ENCODE assay signal across 8 cellular contexts in genomic region chr13:49606747-49607648, GRCh38. TPM values are rescaled to one million over a fixed set of nuclear protein-coding genes. Genes with fewer than 3 reads are reported as not detected.
DNase-seq lines count a peak whose midpoint lies in the region; ATAC-seq, FAIRE-seq and TF ChIP-seq lines count a peak whose summit lies in the region.

No MANE protein-coding gene starts in this region.

- no peaks in the 10 kb centered on the region for H3K27me3 Mint-ChIP-seq in activated CD4-positive, alpha-beta T cell treated with anti-CD3 and anti-CD28 coated beads for 36 hours

- H2AFZ ChIP-seq in HepG2 (ENCODE audit: low read length), result peak overlapping the region; percentile 76

- ATAC-seq in GM19351 (IDR thresholded peaks at IDR 0.05; ENCODE audit: unreplicated experiment) (peak; percentile 96), HG03469 (IDR thresholded peaks at IDR 0.05; ENCODE audit: unreplicated experiment) (peak; percentile 91), HepG2 (peak; percentile 96)
- ATAC-seq in activated CD4-positive, alpha-beta T cell treated with anti-CD3 and anti-CD28 coated beads for 36 hours, result peak; percentile 98

- peak overlapping the region; percentile 75 for H3K27ac Mint-ChIP-seq in activated CD4-positive, alpha-beta T cell treated with anti-CD3 and anti-CD28 coated beads for 36 hours

- DNase-seq in NCI-H524 treated with DMSO at 0.1 percent for 48 hours (lab: John Stamatoyannopoulos, UW) (peak; percentile 42), choroid plexus epithelial cell (ENCODE audit: low read depth) (peak; percentile 94), HepG2 (ENCODE audit: low spot score) (peak; percentile 77)
- DNase-seq in activated CD4-positive, alpha-beta T cell treated with anti-CD3 and anti-CD28 coated beads for 36 hours, result peak; percentile 90
- DNase-seq in stimulated activated CD4-positive, alpha-beta T cell treated with anti-CD3 and anti-CD28 coated beads, Interleukin-2, amount 100 ng/mL, for 24 hours, result peak; percentile 79 to 82

- 22% methylated on average over 15 of the region's 15 CpGs for WGBS in HepG2 (ENCODE audit: low lambda C conversion rate)

- TF ChIP-seq RAD21 in HepG2 (CRISPR knock-in tag; IDR thresholded peaks at IDR 0.05), result peak; percentile 88

- CTCF ChIA-PET in activated CD4-positive, alpha-beta T cell treated with anti-CD3 and anti-CD28 coated beads for 36 hours (lab: Charles Lee), result interaction anchor here (0.6 to 2.4 kb wide), 26 partner anchors 8 to 790 kb away, joined by 3 to 11 read pairs (median 4); partner anchors contain the start of gene RCBTB1
- CTCF ChIA-PET in HepG2 (lab: Yijun Ruan, JAX; ENCODE audit: low intra/inter-chr PET ratio, low total read pairs), result interaction anchor here (0.9 to 2.4 kb wide), 7 partner anchors 47 to 367 kb away, joined by 3 to 35 read pairs (median 5); no protein-coding TSS in a partner anchor

- intact Hi-C loops in activated CD4-positive, alpha-beta T cell treated with anti-CD3 and anti-CD28 coated beads for 36 hours (cut with DNase I, micrococcal nuclease), result loop anchor here (1.0 to 5.0 kb wide), 7 partner anchors 112 to 367 kb away; partner anchors contain the start of genes CDADC1 (in 1 of the 2) and PHF11 (in 1 of the 2)
- intact Hi-C loops in HepG2 (cut with micrococcal nuclease; ENCODE audit: unreplicated experiment), result loop anchor here (1.0 to 2.0 kb wide), 5 partner anchors 47 to 306 kb away; no protein-coding TSS in a partner anchor

- no peaks in the 10 kb centered on the region for H3K79me2 ChIP-seq in HepG2 (ENCODE audit: insufficient read depth, low read length)

- H3K9me3 ChIP-seq in BLaER1, result peaks cover 9% of the 10 kb centered on the region
- H3K9me3 ChIP-seq in HepG2 (ENCODE audit: low read length), result no peaks in the 10 kb centered on the region

- peaks cover 2% of the 10 kb centered on the region for H3K4me1 Mint-ChIP-seq in activated CD4-positive, alpha-beta T cell treated with anti-CD3 and anti-CD28 coated beads for 36 hours

- H4K20me1 ChIP-seq in BLaER1 (no peaks in the 10 kb centered on the region), HepG2 (ENCODE audit: insufficient read depth, low read length) (no peaks in the 10 kb centered on the region)

- peaks cover 2% of the 10 kb centered on the region for H3K9me3 Mint-ChIP-seq in activated CD4-positive, alpha-beta T cell treated with anti-CD3 and anti-CD28 coated beads for 36 hours (ENCODE audit: low read depth)

- TF ChIP-seq POLR2A in HepG2 (IDR thresholded peaks at IDR 0.05; ENCODE audit: insufficient read depth in 1 of 2, low read depth in 2 of 2, low read length in 2 of 2), result no peak

- peak; percentile 89 for TF ChIP-seq CTCF in choroid plexus epithelial cell (conservative IDR thresholded peaks at IDR 0.05; ENCODE audit: low read depth, low read length)
- TF ChIP-seq CTCF in HepG2 (CRISPR knock-in tag; IDR thresholded peaks at IDR 0.05), result peak; percentile 91

- peak overlapping the region; percentile 44 for H3K9ac ChIP-seq in BLaER1
- peak overlapping the region; percentile 43 for H3K9ac ChIP-seq in HepG2 (ENCODE audit: insufficient read depth, low read depth, low read length)

- in situ Hi-C loops in HepG2 (cut with HindIII; ENCODE audit: extremely low pct_ligation_motif_present, low pct_unique_long_range_greater_than_20kb), result loop anchor here (5.0 kb wide), 2 partner anchors 185 to 305 kb away; no protein-coding TSS in a partner anchor

- H3K4me2 ChIP-seq in BLaER1 (peak overlapping the region; percentile 64), HepG2 (ENCODE audit: low read depth, low read length) (peak overlapping the region; percentile 84)

- H3K4me3 ChIP-seq in BLaER1, result no peak overlapping the region
- peak overlapping the region; percentile 56 for H3K4me3 ChIP-seq in choroid plexus epithelial cell (ENCODE audit: low read depth, low read length)
- H3K4me3 ChIP-seq in HepG2 (replicated peaks in 1 of 3; ENCODE audit: insufficient read depth in 1 of 3, low read depth in 2 of 3, low read length in 3 of 3), result peak overlapping the region; percentile 31 to 67 (median 62); a peak in 5 of 6 replicates

- no TSS peak for BruUV-seq in HepG2 (replicated peaks; lab: Mats Ljungman, UMichigan)

- H3K36me3 ChIP-seq in BLaER1 (no peaks in the 10 kb centered on the region), HepG2 (replicated peaks in 1 of 2; ENCODE audit: control insufficient read depth in 1 of 2, insufficient read depth in 2 of 2, low read length in 2 of 2) (no peaks in the 10 kb centered on the region)

- no peaks in the 10 kb centered on the region for H3K27me3 ChIP-seq in BLaER1
- H3K27me3 ChIP-seq in HepG2 (ENCODE audit: control insufficient read depth in 1 of 2, insufficient read depth in 2 of 2, low read length in 2 of 2), result no peaks in the 10 kb centered on the region

- no peaks in the 10 kb centered on the region for H3K36me3 Mint-ChIP-seq in activated CD4-positive, alpha-beta T cell treated with anti-CD3 and anti-CD28 coated beads for 36 hours (ENCODE audit: low read depth)

- peak; percentile 98 for FAIRE-seq in HepG2 (lab: Jason Lieb, UNC)

- no peak for TF ChIP-seq EP300 in HepG2 (IDR thresholded peaks at IDR 0.05; ENCODE audit: low read depth in 2 of 2, low read length in 2 of 2)
- no peak for TF ChIP-seq EP300 in HepG2 (CRISPR knock-in tag; IDR thresholded peaks at IDR 0.05; ENCODE audit: borderline replicate concordance)

- H3K4me3 Mint-ChIP-seq in activated CD4-positive, alpha-beta T cell treated with anti-CD3 and anti-CD28 coated beads for 36 hours, result peak overlapping the region; percentile 68

- H3K27ac ChIP-seq in BLaER1 (peak overlapping the region; percentile 50), HepG2 (ENCODE audit: extremely low read length, insufficient read depth, low read length) (no peak overlapping the region)

- POLR2A ChIA-PET in activated CD4-positive, alpha-beta T cell treated with anti-CD3 and anti-CD28 coated beads for 36 hours (lab: Charles Lee), result no interaction called here
- POLR2A ChIA-PET in HepG2 (lab: Yijun Ruan, JAX), result interaction anchor here (0.9 to 1.4 kb wide), 4 partner anchors 21 to 304 kb away, joined by 3 to 6 read pairs (median 3); partner anchors contain the start of genes ARL11, CAB39L, RCBTB1 and SETDB2

- H3K4me1 ChIP-seq in BLaER1 (peaks cover 58% of the 10 kb centered on the region), HepG2 (ENCODE audit: insufficient read depth, low read length) (peaks cover 32% of the 10 kb centered on the region)

TF ChIP-seq in HepG2, 621 proteins besides CTCF, POLR2A, EP300 and RAD21 (continues in another document):
- peak; percentile 21; the same call in 1 of the 2 replicates for TF ChIP-seq FOXJ3 (CRISPR knock-in tag; IDR thresholded peaks at IDR 0.05; ENCODE audit: borderline replicate concordance)

RNA-seq across cellular contexts. Expression of gene ARL11, which starts 21.3 kb away (rescaled TPM):
- under 1 TPM; 0.72 to 0.85 TPM for total RNA-seq in activated CD4-positive, alpha-beta T cell treated with anti-CD3 and anti-CD28 coated beads for 36 hours
- 0.04 TPM in 1 of 2 replicates, not detected in the other for total RNA-seq in HepG2 (2016; rRNA removed; fragmentation: Illumina TruSeq; extraction: Trizol)
- not detected in 2 replicates for total RNA-seq in HepG2 (2016; cell fraction: cytosol; rRNA removed; fragmentation: Illumina TruSeq; extraction: Trizol; ENCODE audit: low read depth)
- 0.06 and 0.07 TPM in 2 replicates for total RNA-seq in HepG2 (2016; cell fraction: insoluble cytoplasmic fraction; rRNA removed; fragmentation: Illumina TruSeq; extraction: Trizol)
- total RNA-seq in HepG2 (2016; cell fraction: membrane; rRNA removed; fragmentation: Illumina TruSeq; extraction: Trizol), result 0.15 TPM in 1 of 2 replicates, not detected in the other
- total RNA-seq in HepG2 (2016; cell fraction: nucleus; rRNA removed; fragmentation: Illumina TruSeq; extraction: Trizol), result 0.12 TPM in 1 of 2 replicates, not detected in the other
- polyA plus RNA-seq in HepG2 (2011; rRNA removed), result 0.17 and 0.22 TPM in 2 replicates
- 0.11 and 0.18 TPM in 2 replicates for polyA plus RNA-seq in HepG2 (2011; cell fraction: cytosol; rRNA removed)
- polyA plus RNA-seq in HepG2 (2011; cell fraction: nucleus; rRNA removed), result 0.05 and 0.09 TPM in 2 replicates
- polyA plus RNA-seq in HepG2 (2012), result 0.15 TPM in 2 replicates
- polyA plus RNA-seq in HepG2 (2016; cell fraction: cytosol; fragmentation: Illumina TruSeq; extraction: Trizol; ENCODE audit: low read depth), result 0.03 TPM in 1 of 2 replicates, not detected in the other
- 0.05 and 0.11 TPM in 2 replicates for polyA plus RNA-seq in HepG2 (2016; cell fraction: insoluble cytoplasmic fraction; fragmentation: Illumina TruSeq; extraction: Trizol; ENCODE audit: low read depth)
- polyA plus RNA-seq in HepG2 (2016; cell fraction: membrane; fragmentation: Illumina TruSeq; extraction: Trizol; ENCODE audit: low read depth), result 0.06 TPM in 1 of 2 replicates, not detected in the other
- 0.15 TPM in 1 of 2 replicates, not detected in the other for polyA plus RNA-seq in HepG2 (2016; cell fraction: nucleus; fragmentation: Illumina TruSeq; extraction: Trizol; ENCODE audit: insufficient read depth, low read depth)
- 0.18 TPM in 1 of 2 replicates, not detected in the other for polyA minus RNA-seq in HepG2 (2011; rRNA and poly(A)+ RNA removed; ENCODE audit: low replicate concordance)
- not detected in 2 replicates for polyA minus RNA-seq in HepG2 (2011; cell fraction: cytosol; rRNA and poly(A)+ RNA removed)
- 0.25 and 0.26 TPM in 2 replicates for polyA minus RNA-seq in HepG2 (2011; cell fraction: nucleus; rRNA and poly(A)+ RNA removed)

RNA-seq across cellular contexts. Expression of gene RCBTB1, which starts 21.6 kb away (rescaled TPM):
- 10 to 100 TPM in 1 of 2 experiments, 1 to 10 TPM in 1; 9.8 to 14.9 TPM for total RNA-seq in activated CD4-positive, alpha-beta T cell treated with anti-CD3 and anti-CD28 coated beads for 36 hours
- total RNA-seq in HepG2 (2016; rRNA removed; fragmentation: Illumina TruSeq; extraction: Trizol), result 21.6 and 28.3 TPM in 2 replicates
- total RNA-seq in HepG2 (2016; cell fraction: cytosol; rRNA removed; fragmentation: Illumina TruSeq; extraction: Trizol; ENCODE audit: low read depth), result 3.2 and 3.7 TPM in 2 replicates
- total RNA-seq in HepG2 (2016; cell fraction: insoluble cytoplasmic fraction; rRNA removed; fragmentation: Illumina TruSeq; extraction: Trizol), result 21.1 and 26.2 TPM in 2 replicates
- total RNA-seq in HepG2 (2016; cell fraction: membrane; rRNA removed; fragmentation: Illumina TruSeq; extraction: Trizol), result 12.9 and 13.0 TPM in 2 replicates
- 21.1 and 23.4 TPM in 2 replicates for total RNA-seq in HepG2 (2016; cell fraction: nucleus; rRNA removed; fragmentation: Illumina TruSeq; extraction: Trizol)
- 11.0 and 13.4 TPM in 2 replicates for polyA plus RNA-seq in HepG2 (2011; rRNA removed)
- 6.5 and 8.7 TPM in 2 replicates for polyA plus RNA-seq in HepG2 (2011; cell fraction: cytosol; rRNA removed)
- polyA plus RNA-seq in HepG2 (2011; cell fraction: nucleus; rRNA removed), result 11.5 and 13.2 TPM in 2 replicates
- polyA plus RNA-seq in HepG2 (2012), result 12.5 and 13.4 TPM in 2 replicates
- polyA plus RNA-seq in HepG2 (2016; cell fraction: cytosol; fragmentation: Illumina TruSeq; extraction: Trizol; ENCODE audit: low read depth), result 1.7 and 1.8 TPM in 2 replicates
- 24.7 and 26.7 TPM in 2 replicates for polyA plus RNA-seq in HepG2 (2016; cell fraction: insoluble cytoplasmic fraction; fragmentation: Illumina TruSeq; extraction: Trizol; ENCODE audit: low read depth)
- 7.0 and 7.6 TPM in 2 replicates for polyA plus RNA-seq in HepG2 (2016; cell fraction: membrane; fragmentation: Illumina TruSeq; extraction: Trizol; ENCODE audit: low read depth)
- 36.4 and 40.4 TPM in 2 replicates for polyA plus RNA-seq in HepG2 (2016; cell fraction: nucleus; fragmentation: Illumina TruSeq; extraction: Trizol; ENCODE audit: insufficient read depth, low read depth)
- polyA minus RNA-seq in HepG2 (2011; rRNA and poly(A)+ RNA removed; ENCODE audit: low replicate concordance), result 5.9 and 18.2 TPM in 2 replicates
- polyA minus RNA-seq in HepG2 (2011; cell fraction: cytosol; rRNA and poly(A)+ RNA removed), result 8.4 and 9.7 TPM in 2 replicates
- 17.5 and 20.1 TPM in 2 replicates for polyA minus RNA-seq in HepG2 (2011; cell fraction: nucleus; rRNA and poly(A)+ RNA removed)

Comparison
In these comparisons a context has a peak if more than half of its experiments do, and no peak if none do; other contexts are left out.
1. DNase-seq: peak in every context shown above with its lines; median percentile 94 in choroid plexus epithelial cell; 90 in activated CD4-positive, alpha-beta T cell treated with anti-CD3 and anti-CD28 coated beads for 36 hours; 80 in stimulated activated CD4-positive, alpha-beta T cell treated with anti-CD3 and anti-CD28 coated beads, Interleukin-2, amount 100 ng/mL, for 24 hours; 77 in HepG2; 42 in NCI-H524 treated with DMSO at 0.1 percent for 48 hours.